In the genomic region with DNA sequence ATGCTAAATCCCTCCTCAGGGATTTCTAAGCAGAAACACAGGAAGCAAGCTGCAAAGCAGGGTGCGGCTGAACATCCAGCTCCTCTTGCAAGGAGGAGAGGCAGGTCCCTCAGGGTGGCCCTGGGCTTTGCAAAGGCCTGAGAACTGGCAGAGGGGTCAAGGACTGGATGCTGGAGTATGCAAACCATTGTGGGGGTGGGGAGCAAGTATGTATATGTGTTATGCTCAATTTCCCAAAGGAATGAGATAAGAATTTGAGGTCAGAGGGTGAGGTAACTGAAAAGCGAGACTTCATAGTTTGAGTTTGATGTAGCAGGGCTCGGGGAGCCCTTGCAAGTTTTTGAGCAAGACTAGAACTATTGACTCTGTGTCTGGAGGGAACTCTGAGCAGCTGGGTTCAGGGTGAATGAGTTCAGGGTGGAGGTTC, we compare ENCODE assay signal across 1 cellular context.
TF ChIP-seq lines count a peak whose summit lies in the region.

No MANE protein-coding gene starts in this region.

TF ChIP-seq in GM23338, 12 proteins besides CTCF, POLR2A, EP300 and RAD21 (continued from another document):
- no peak for TF ChIP-seq NANOG (IDR thresholded peaks at IDR 0.05; ENCODE audit: borderline replicate concordance)
- TF ChIP-seq, protein P1, sequence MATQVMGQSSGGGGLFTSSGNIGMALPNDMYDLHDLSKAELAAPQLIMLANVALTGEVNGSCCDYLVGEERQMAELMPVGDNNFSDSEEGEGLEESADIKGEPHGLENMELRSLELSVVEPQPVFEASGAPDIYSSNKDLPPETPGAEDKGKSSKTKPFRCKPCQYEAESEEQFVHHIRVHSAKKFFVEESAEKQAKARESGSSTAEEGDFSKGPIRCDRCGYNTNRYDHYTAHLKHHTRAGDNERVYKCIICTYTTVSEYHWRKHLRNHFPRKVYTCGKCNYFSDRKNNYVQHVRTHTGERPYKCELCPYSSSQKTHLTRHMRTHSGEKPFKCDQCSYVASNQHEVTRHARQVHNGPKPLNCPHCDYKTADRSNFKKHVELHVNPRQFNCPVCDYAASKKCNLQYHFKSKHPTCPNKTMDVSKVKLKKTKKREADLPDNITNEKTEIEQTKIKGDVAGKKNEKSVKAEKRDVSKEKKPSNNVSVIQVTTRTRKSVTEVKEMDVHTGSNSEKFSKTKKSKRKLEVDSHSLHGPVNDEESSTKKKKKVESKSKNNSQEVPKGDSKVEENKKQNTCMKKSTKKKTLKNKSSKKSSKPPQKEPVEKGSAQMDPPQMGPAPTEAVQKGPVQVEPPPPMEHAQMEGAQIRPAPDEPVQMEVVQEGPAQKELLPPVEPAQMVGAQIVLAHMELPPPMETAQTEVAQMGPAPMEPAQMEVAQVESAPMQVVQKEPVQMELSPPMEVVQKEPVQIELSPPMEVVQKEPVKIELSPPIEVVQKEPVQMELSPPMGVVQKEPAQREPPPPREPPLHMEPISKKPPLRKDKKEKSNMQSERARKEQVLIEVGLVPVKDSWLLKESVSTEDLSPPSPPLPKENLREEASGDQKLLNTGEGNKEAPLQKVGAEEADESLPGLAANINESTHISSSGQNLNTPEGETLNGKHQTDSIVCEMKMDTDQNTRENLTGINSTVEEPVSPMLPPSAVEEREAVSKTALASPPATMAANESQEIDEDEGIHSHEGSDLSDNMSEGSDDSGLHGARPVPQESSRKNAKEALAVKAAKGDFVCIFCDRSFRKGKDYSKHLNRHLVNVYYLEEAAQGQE (IDR thresholded peaks at IDR 0.05; ENCODE audit: unreplicated experiment), result no peak
- TF ChIP-seq ZNF114 (CRISPR knock-in tag; IDR thresholded peaks at IDR 0.05), result no peak
- TF ChIP-seq, protein P2, sequence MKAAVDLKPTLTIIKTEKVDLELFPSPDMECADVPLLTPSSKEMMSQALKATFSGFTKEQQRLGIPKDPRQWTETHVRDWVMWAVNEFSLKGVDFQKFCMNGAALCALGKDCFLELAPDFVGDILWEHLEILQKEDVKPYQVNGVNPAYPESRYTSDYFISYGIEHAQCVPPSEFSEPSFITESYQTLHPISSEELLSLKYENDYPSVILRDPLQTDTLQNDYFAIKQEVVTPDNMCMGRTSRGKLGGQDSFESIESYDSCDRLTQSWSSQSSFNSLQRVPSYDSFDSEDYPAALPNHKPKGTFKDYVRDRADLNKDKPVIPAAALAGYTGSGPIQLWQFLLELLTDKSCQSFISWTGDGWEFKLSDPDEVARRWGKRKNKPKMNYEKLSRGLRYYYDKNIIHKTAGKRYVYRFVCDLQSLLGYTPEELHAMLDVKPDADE (IDR thresholded peaks at IDR 0.05), result no peak
- no peak for TF ChIP-seq ZNF462 (CRISPR knock-in tag; IDR thresholded peaks at IDR 0.05)
- no peak for TF ChIP-seq JUNB (IDR thresholded peaks at IDR 0.05; ENCODE audit: unreplicated experiment)
